In the genomic region with DNA sequence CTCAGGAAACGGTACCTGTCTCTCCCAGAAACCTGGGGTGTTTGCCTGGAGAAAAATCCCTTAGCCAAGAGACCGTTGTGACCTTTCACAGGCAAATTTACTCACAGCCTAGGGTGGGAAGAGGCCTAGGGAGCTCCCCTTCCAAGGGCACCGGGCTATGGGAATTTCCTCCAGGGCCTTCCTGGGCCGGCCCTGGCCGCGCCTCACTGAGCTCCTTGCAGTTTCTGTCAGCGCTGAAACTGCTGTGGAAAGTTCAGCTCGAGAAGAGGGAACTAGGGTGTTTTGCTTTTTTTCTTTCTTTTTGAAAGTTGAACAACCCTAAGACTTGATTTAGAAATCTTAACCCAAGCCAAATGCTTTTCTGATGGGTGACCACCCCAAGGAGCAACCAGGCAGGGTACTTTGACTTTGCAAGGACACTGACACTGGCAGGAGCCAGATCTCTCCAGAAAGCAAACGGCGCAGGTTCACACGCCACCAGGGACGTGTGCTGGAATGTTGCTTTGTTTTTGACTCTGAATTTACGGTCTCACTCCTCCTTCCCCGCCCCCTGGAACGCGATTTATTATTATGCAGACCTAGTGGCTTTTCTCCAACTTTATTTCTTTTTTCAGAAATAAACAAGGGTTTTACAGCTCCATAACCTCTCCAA, we compare ENCODE assay signal across 1 cellular context.
TF ChIP-seq lines count a peak whose summit lies in the region.

No MANE protein-coding gene starts in this region.

TF ChIP-seq in WTC11, 78 proteins besides CTCF, POLR2A, EP300 and RAD21 (continued from another document):
- TF ChIP-seq, protein P1, sequence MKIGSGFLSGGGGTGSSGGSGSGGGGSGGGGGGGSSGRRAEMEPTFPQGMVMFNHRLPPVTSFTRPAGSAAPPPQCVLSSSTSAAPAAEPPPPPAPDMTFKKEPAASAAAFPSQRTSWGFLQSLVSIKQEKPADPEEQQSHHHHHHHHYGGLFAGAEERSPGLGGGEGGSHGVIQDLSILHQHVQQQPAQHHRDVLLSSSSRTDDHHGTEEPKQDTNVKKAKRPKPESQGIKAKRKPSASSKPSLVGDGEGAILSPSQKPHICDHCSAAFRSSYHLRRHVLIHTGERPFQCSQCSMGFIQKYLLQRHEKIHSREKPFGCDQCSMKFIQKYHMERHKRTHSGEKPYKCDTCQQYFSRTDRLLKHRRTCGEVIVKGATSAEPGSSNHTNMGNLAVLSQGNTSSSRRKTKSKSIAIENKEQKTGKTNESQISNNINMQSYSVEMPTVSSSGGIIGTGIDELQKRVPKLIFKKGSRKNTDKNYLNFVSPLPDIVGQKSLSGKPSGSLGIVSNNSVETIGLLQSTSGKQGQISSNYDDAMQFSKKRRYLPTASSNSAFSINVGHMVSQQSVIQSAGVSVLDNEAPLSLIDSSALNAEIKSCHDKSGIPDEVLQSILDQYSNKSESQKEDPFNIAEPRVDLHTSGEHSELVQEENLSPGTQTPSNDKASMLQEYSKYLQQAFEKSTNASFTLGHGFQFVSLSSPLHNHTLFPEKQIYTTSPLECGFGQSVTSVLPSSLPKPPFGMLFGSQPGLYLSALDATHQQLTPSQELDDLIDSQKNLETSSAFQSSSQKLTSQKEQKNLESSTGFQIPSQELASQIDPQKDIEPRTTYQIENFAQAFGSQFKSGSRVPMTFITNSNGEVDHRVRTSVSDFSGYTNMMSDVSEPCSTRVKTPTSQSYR (CRISPR knock-in tag; IDR thresholded peaks at IDR 0.05): no peak
- TF ChIP-seq, protein P2, sequence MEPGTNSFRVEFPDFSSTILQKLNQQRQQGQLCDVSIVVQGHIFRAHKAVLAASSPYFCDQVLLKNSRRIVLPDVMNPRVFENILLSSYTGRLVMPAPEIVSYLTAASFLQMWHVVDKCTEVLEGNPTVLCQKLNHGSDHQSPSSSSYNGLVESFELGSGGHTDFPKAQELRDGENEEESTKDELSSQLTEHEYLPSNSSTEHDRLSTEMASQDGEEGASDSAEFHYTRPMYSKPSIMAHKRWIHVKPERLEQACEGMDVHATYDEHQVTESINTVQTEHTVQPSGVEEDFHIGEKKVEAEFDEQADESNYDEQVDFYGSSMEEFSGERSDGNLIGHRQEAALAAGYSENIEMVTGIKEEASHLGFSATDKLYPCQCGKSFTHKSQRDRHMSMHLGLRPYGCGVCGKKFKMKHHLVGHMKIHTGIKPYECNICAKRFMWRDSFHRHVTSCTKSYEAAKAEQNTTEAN (CRISPR knock-in tag; IDR thresholded peaks at IDR 0.05): no peak
- no peak for TF ChIP-seq ETV6 (CRISPR knock-in tag; IDR thresholded peaks at IDR 0.05)
